21 cellular contexts compared by ENCODE assay signal in the genomic region with DNA sequence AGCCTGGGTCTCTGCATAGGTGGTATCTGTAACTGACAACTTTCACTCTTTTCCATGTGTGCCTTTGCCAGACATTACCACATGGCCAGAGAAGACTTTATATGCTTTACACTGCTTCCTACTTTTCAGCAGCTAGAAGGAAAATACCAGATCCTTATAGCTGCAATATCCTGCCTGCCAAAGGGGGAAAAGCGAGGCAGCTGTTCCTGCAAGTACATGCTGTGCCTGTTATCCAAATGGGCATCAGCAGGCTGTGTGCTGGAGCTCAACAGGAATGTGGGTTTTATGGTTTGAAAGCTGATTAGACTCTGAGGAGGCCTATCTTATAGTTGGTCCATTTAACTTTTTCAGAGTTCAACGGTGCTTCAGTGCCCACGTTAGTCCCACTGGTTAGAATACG.
DNase-seq lines count a peak whose midpoint lies in the region; ATAC-seq and TF ChIP-seq lines count a peak whose summit lies in the region.
"Had no signal": no experiment of that assay in that cellular context is flagged by ENCODE, and none has a peak within 500 bp of the region (broad histone marks: within the 10 kb centered on the region; RNA-seq: fewer than 3 reads in every experiment).

No MANE protein-coding gene starts in this region.

- no peak for ATAC-seq in GM18498 (IDR thresholded peaks at IDR 0.05; ENCODE audit: unreplicated experiment)

- H3K4me1 ChIP-seq in BE2C = no peaks in the 10 kb centered on the region
- H3K4me1 ChIP-seq: BLaER1 had no signal

- no peaks in the 10 kb centered on the region for H3K27me3 ChIP-seq in BE2C
- H3K27me3 ChIP-seq: BLaER1 had no signal

- H3K4me3 ChIP-seq in retinal pigment epithelial cell (ENCODE audit: low read length) (no peak overlapping the region), BE2C (ENCODE audit: low read depth, low read length) (no peak overlapping the region)
- H3K4me3 ChIP-seq: BLaER1 had no signal

- no peaks in the 10 kb centered on the region for H3K9me3 ChIP-seq in BE2C
- H3K9me3 ChIP-seq: BLaER1 had no signal

- TF ChIP-seq CTCF in retinal pigment epithelial cell (conservative IDR thresholded peaks at IDR 0.05; ENCODE audit: low read depth, low read length) (peak; percentile 3), BE2C (IDR thresholded peaks at IDR 0.05; ENCODE audit: low read depth, low read length) (no peak)

- H3K36me3 ChIP-seq in BE2C = no peaks in the 10 kb centered on the region
- H3K36me3 ChIP-seq: BLaER1 had no signal

- DNase-seq in Ammon's horn (ENCODE audit: low spot score) (peak; percentile 13), SK-N-DZ (ENCODE audit: low spot score) (peak; percentile 25), islet precursor cell (peak; percentile 76), retinal pigment epithelial cell (ENCODE audit: low read depth) (peak; percentile 11), BE2C (no peak), NOMO-1 treated with dmso at 0.1 percent for 144 hours (lab: John Stamatoyannopoulos, UW; ENCODE audit: unreplicated experiment) (no peak)
- DNase-seq: CD4-positive, alpha-beta memory T cell; DMS153; EL; H7; IMR-90; NCI-H1417; NCI-H187; NCI-H2107; NCI-H2227 treated with DMSO at 0.1 percent for 48 hours; NCI-H510A treated with DMSO at 0.1 percent for 48 hours; NCI-H82; RPMI8226; SHP77 treated with DMSO at 0.1 percent for 48 hours had no signal

Comparison
In these comparisons a context has a peak if more than half of its experiments do, and no peak if none do; other contexts are left out.
1. DNase-seq: peak in Ammon's horn (single experiment), SK-N-DZ (single experiment), islet precursor cell (single experiment) and retinal pigment epithelial cell (single experiment); none in BE2C (single experiment) and NOMO-1 treated with dmso at 0.1 percent for 144 hours (single experiment).